In the genomic region with DNA sequence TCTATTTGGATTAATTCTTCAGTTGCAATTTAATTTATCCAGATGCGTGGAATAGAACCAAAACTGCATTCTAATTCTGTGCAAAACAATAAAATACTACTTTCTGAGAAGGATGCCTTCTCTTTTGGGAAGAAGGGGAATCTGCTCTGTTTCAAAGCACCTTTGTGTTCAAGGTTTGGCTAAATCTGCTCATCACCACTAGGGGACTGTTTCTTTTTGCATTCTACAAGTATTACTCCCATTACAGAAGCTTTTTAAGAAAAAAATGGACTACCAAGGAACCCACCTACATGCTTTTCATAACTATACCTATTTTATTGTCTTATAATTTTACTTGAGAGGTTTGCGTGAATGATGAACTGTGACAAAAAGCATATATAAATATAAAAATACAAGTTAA, we compare ENCODE assay signal across 1 cellular context.
TF ChIP-seq lines count a peak whose summit lies in the region.

No MANE protein-coding gene starts in this region.

TF ChIP-seq in HEK293T, 16 proteins besides CTCF, POLR2A, EP300 and RAD21 (continued from another document):
- TF ChIP-seq TARDBP (IDR thresholded peaks at IDR 0.05) (no peak), BHLHE40 (IDR thresholded peaks at IDR 0.05; ENCODE audit: borderline replicate concordance) (no peak)
- TF ChIP-seq, protein P1, sequence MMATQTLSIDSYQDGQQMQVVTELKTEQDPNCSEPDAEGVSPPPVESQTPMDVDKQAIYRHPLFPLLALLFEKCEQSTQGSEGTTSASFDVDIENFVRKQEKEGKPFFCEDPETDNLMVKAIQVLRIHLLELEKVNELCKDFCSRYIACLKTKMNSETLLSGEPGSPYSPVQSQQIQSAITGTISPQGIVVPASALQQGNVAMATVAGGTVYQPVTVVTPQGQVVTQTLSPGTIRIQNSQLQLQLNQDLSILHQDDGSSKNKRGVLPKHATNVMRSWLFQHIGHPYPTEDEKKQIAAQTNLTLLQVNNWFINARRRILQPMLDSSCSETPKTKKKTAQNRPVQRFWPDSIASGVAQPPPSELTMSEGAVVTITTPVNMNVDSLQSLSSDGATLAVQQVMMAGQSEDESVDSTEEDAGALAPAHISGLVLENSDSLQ (IDR thresholded peaks at IDR 0.05): no peak
